Comparison of ENCODE assay signal across 2 cellular contexts in genomic region chr1:162548170-162548569, GRCh38.
TF ChIP-seq lines count a peak whose summit lies in the region.

No MANE protein-coding gene starts in this region.

TF ChIP-seq in K562, 482 proteins besides CTCF, POLR2A, EP300 and RAD21 (continued from another document):
- no peak for TF ChIP-seq ZBTB34 (CRISPR knock-in tag; IDR thresholded peaks at IDR 0.05)
- TF ChIP-seq SRSF9 (IDR thresholded peaks at IDR 0.05; ENCODE audit: borderline replicate concordance, low read depth, low read length), result no peak
- TF ChIP-seq VEZF1 (CRISPR knock-in tag; IDR thresholded peaks at IDR 0.05), result no peak
- TF ChIP-seq, protein P1, sequence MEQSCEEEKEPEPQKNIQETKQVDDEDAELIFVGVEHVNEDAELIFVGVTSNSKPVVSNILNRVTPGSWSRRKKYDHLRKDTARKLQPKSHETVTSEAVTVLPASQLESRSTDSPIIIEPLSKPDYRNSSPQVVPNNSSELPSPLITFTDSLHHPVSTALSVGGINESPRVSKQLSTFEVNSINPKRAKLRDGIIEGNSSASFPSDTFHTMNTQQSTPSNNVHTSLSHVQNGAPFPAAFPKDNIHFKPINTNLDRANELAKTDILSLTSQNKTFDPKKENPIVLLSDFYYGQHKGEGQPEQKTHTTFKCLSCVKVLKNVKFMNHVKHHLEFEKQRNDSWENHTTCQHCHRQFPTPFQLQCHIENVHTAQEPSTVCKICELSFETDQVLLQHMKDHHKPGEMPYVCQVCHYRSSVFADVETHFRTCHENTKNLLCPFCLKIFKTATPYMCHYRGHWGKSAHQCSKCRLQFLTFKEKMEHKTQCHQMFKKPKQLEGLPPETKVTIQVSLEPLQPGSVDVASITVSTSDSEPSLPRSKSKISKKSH (CRISPR knock-in tag; IDR thresholded peaks at IDR 0.05), result no peak
- TF ChIP-seq SMAD1 (IDR thresholded peaks at IDR 0.05; ENCODE audit: low read depth, low read length, partially characterized antibody), result no peak
- no peak for TF ChIP-seq SLC30A9 (CRISPR knock-in tag; IDR thresholded peaks at IDR 0.05)
- TF ChIP-seq YY1 (IDR thresholded peaks at IDR 0.05; ENCODE audit: borderline replicate concordance in 1 of 3, control insufficient read depth in 1 of 3, extremely low read depth in 1 of 3, insufficient read depth in 3 of 3, insufficient read length in 1 of 3, insufficient replicate concordance in 2 of 3, low read depth in 1 of 3, low read length in 2 of 3), result no peak
- TF ChIP-seq POU5F1 (IDR thresholded peaks at IDR 0.05; ENCODE audit: borderline replicate concordance, low read depth, low read length, partially characterized antibody), result no peak
TF ChIP-seq in K562: peak in this region for 0.

TF ChIP-seq in SK-N-SH, 30 proteins besides CTCF, POLR2A, EP300 and RAD21 (continued from another document):
- TF ChIP-seq, protein P2, sequence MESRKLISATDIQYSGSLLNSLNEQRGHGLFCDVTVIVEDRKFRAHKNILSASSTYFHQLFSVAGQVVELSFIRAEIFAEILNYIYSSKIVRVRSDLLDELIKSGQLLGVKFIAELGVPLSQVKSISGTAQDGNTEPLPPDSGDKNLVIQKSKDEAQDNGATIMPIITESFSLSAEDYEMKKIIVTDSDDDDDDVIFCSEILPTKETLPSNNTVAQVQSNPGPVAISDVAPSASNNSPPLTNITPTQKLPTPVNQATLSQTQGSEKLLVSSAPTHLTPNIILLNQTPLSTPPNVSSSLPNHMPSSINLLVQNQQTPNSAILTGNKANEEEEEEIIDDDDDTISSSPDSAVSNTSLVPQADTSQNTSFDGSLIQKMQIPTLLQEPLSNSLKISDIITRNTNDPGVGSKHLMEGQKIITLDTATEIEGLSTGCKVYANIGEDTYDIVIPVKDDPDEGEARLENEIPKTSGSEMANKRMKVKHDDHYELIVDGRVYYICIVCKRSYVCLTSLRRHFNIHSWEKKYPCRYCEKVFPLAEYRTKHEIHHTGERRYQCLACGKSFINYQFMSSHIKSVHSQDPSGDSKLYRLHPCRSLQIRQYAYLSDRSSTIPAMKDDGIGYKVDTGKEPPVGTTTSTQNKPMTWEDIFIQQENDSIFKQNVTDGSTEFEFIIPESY (IDR thresholded peaks at IDR 0.05; ENCODE audit: borderline replicate concordance, low read depth), result no peak
- TF ChIP-seq SIN3A (IDR thresholded peaks at IDR 0.05; ENCODE audit: borderline replicate concordance, low read depth, low read length) (no peak), MAX (IDR thresholded peaks at IDR 0.05; ENCODE audit: low read depth) (no peak), NRF1 (IDR thresholded peaks at IDR 0.05; ENCODE audit: low read depth, low read length) (no peak), EZH2phosphoT487 (IDR thresholded peaks at IDR 0.05; ENCODE audit: borderline replicate concordance, low read depth) (no peak), IRF3 (IDR thresholded peaks at IDR 0.05; ENCODE audit: low read depth, low read length) (no peak), MXI1 (IDR thresholded peaks at IDR 0.05; ENCODE audit: low read depth, low read length) (no peak), FOSL2 (IDR thresholded peaks at IDR 0.05; ENCODE audit: borderline replicate concordance, low read depth) (no peak), RFX5 (IDR thresholded peaks at IDR 0.05; ENCODE audit: low read length) (no peak), PBX3 (IDR thresholded peaks at IDR 0.05) (no peak), TAF1 (IDR thresholded peaks at IDR 0.05; ENCODE audit: borderline replicate concordance, low read depth, low read length) (no peak), CHD2 (IDR thresholded peaks at IDR 0.05; ENCODE audit: low read length, partially characterized antibody) (no peak), FOXJ3 (CRISPR knock-in tag; IDR thresholded peaks at IDR 0.05) (no peak)
- TF ChIP-seq, protein P3, sequence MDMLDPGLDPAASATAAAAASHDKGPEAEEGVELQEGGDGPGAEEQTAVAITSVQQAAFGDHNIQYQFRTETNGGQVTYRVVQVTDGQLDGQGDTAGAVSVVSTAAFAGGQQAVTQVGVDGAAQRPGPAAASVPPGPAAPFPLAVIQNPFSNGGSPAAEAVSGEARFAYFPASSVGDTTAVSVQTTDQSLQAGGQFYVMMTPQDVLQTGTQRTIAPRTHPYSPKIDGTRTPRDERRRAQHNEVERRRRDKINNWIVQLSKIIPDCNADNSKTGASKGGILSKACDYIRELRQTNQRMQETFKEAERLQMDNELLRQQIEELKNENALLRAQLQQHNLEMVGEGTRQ (IDR thresholded peaks at IDR 0.05; ENCODE audit: borderline replicate concordance, low read depth, low read length), result no peak
